Comparison of ENCODE assay signal across 1 cellular context in the genomic region with DNA sequence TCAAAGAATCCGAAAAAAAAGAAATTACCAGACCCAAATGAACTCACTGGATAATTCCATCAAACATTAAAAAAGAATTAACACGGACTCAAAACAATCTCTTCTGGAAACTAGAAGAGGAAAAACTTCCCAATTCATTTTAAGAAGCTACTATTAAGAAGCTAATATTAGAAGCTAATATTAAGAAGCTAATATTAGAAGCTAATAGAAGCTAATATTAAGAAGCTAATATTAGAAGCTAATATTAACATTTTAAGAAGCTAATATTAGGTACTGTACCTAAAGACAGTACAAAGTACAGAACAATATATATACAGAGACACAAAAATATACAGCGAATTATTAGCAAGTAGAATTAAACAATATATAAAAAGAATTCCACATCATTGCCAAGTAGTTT.
TF ChIP-seq lines count a peak whose summit lies in the region.

No MANE protein-coding gene starts in this region.

TF ChIP-seq in K562, 482 proteins besides CTCF, POLR2A, EP300 and RAD21 (continued from another document and continues in another):
- TF ChIP-seq TCF7L2 (IDR thresholded peaks at IDR 0.05; ENCODE audit: low read depth, low read length) = no peak
- TF ChIP-seq HEY1 (CRISPR knock-in tag; IDR thresholded peaks at IDR 0.05; ENCODE audit: borderline replicate concordance) = no peak
- TF ChIP-seq, protein P1, sequence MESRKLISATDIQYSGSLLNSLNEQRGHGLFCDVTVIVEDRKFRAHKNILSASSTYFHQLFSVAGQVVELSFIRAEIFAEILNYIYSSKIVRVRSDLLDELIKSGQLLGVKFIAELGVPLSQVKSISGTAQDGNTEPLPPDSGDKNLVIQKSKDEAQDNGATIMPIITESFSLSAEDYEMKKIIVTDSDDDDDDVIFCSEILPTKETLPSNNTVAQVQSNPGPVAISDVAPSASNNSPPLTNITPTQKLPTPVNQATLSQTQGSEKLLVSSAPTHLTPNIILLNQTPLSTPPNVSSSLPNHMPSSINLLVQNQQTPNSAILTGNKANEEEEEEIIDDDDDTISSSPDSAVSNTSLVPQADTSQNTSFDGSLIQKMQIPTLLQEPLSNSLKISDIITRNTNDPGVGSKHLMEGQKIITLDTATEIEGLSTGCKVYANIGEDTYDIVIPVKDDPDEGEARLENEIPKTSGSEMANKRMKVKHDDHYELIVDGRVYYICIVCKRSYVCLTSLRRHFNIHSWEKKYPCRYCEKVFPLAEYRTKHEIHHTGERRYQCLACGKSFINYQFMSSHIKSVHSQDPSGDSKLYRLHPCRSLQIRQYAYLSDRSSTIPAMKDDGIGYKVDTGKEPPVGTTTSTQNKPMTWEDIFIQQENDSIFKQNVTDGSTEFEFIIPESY (CRISPR knock-in tag; IDR thresholded peaks at IDR 0.05) = peak; percentile 81
- TF ChIP-seq, protein P2, sequence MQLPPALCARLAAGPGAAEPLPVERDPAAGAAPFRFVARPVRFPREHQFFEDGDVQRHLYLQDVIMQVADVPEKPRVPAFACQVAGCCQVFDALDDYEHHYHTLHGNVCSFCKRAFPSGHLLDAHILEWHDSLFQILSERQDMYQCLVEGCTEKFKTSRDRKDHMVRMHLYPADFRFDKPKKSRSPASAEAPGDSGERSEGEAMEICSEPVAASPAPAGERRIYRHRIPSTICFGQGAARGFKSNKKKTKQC (CRISPR knock-in tag; IDR thresholded peaks at IDR 0.05) = no peak
- TF ChIP-seq ZNF282 (CRISPR knock-in tag; IDR thresholded peaks at IDR 0.05) = no peak
- peak in 1 of 2 experiments; percentile 99; a peak in 2 of 4 replicates for TF ChIP-seq MCM7 (IDR thresholded peaks at IDR 0.05)
- TF ChIP-seq RBM17 (IDR thresholded peaks at IDR 0.05; ENCODE audit: borderline replicate concordance, low read depth, low read length) = no peak
- TF ChIP-seq ZNF586 (CRISPR knock-in tag; conservative IDR thresholded peaks at IDR 0.05) = no peak
- no peak for TF ChIP-seq ZNF830 (CRISPR knock-in tag; IDR thresholded peaks at IDR 0.05)
- TF ChIP-seq, protein P3, sequence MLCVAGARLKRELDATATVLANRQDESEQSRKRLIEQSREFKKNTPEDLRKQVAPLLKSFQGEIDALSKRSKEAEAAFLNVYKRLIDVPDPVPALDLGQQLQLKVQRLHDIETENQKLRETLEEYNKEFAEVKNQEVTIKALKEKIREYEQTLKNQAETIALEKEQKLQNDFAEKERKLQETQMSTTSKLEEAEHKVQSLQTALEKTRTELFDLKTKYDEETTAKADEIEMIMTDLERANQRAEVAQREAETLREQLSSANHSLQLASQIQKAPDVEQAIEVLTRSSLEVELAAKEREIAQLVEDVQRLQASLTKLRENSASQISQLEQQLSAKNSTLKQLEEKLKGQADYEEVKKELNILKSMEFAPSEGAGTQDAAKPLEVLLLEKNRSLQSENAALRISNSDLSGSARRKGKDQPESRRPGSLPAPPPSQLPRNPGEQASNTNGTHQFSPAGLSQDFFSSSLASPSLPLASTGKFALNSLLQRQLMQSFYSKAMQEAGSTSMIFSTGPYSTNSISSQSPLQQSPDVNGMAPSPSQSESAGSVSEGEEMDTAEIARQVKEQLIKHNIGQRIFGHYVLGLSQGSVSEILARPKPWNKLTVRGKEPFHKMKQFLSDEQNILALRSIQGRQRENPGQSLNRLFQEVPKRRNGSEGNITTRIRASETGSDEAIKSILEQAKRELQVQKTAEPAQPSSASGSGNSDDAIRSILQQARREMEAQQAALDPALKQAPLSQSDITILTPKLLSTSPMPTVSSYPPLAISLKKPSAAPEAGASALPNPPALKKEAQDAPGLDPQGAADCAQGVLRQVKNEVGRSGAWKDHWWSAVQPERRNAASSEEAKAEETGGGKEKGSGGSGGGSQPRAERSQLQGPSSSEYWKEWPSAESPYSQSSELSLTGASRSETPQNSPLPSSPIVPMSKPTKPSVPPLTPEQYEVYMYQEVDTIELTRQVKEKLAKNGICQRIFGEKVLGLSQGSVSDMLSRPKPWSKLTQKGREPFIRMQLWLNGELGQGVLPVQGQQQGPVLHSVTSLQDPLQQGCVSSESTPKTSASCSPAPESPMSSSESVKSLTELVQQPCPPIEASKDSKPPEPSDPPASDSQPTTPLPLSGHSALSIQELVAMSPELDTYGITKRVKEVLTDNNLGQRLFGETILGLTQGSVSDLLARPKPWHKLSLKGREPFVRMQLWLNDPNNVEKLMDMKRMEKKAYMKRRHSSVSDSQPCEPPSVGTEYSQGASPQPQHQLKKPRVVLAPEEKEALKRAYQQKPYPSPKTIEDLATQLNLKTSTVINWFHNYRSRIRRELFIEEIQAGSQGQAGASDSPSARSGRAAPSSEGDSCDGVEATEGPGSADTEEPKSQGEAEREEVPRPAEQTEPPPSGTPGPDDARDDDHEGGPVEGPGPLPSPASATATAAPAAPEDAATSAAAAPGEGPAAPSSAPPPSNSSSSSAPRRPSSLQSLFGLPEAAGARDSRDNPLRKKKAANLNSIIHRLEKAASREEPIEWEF (CRISPR knock-in tag; IDR thresholded peaks at IDR 0.05) = no peak
- TF ChIP-seq PURB (CRISPR knock-in tag; IDR thresholded peaks at IDR 0.05; ENCODE audit: low read depth) = no peak
- no peak for TF ChIP-seq OTX1 (CRISPR knock-in tag; IDR thresholded peaks at IDR 0.05)
- no peak for TF ChIP-seq NCOA6 (IDR thresholded peaks at IDR 0.05)
- no peak for TF ChIP-seq ZNF124 (CRISPR knock-in tag; IDR thresholded peaks at IDR 0.05)
- TF ChIP-seq, protein P4, sequence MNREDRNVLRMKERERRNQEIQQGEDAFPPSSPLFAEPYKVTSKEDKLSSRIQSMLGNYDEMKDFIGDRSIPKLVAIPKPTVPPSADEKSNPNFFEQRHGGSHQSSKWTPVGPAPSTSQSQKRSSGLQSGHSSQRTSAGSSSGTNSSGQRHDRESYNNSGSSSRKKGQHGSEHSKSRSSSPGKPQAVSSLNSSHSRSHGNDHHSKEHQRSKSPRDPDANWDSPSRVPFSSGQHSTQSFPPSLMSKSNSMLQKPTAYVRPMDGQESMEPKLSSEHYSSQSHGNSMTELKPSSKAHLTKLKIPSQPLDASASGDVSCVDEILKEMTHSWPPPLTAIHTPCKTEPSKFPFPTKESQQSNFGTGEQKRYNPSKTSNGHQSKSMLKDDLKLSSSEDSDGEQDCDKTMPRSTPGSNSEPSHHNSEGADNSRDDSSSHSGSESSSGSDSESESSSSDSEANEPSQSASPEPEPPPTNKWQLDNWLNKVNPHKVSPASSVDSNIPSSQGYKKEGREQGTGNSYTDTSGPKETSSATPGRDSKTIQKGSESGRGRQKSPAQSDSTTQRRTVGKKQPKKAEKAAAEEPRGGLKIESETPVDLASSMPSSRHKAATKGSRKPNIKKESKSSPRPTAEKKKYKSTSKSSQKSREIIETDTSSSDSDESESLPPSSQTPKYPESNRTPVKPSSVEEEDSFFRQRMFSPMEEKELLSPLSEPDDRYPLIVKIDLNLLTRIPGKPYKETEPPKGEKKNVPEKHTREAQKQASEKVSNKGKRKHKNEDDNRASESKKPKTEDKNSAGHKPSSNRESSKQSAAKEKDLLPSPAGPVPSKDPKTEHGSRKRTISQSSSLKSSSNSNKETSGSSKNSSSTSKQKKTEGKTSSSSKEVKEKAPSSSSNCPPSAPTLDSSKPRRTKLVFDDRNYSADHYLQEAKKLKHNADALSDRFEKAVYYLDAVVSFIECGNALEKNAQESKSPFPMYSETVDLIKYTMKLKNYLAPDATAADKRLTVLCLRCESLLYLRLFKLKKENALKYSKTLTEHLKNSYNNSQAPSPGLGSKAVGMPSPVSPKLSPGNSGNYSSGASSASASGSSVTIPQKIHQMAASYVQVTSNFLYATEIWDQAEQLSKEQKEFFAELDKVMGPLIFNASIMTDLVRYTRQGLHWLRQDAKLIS (CRISPR knock-in tag; IDR thresholded peaks at IDR 0.05) = no peak
- TF ChIP-seq TAF15 (IDR thresholded peaks at IDR 0.05; ENCODE audit: low read depth, low read length) = no peak
- TF ChIP-seq ESRRB (CRISPR knock-in tag; IDR thresholded peaks at IDR 0.05; ENCODE audit: borderline replicate concordance) = no peak
- no peak for TF ChIP-seq POLR2B (IDR thresholded peaks at IDR 0.05; ENCODE audit: low read depth, partially characterized antibody)
- TF ChIP-seq SMARCB1 (IDR thresholded peaks at IDR 0.05; ENCODE audit: insufficient read length, low read depth) = no peak
- peak; percentile 45; the same call in 1 of the 2 replicates for TF ChIP-seq ZFX (CRISPR knock-in tag; IDR thresholded peaks at IDR 0.05)
- TF ChIP-seq, protein P5, sequence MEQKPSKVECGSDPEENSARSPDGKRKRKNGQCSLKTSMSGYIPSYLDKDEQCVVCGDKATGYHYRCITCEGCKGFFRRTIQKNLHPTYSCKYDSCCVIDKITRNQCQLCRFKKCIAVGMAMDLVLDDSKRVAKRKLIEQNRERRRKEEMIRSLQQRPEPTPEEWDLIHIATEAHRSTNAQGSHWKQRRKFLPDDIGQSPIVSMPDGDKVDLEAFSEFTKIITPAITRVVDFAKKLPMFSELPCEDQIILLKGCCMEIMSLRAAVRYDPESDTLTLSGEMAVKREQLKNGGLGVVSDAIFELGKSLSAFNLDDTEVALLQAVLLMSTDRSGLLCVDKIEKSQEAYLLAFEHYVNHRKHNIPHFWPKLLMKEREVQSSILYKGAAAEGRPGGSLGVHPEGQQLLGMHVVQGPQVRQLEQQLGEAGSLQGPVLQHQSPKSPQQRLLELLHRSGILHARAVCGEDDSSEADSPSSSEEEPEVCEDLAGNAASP (IDR thresholded peaks at IDR 0.05) = no peak
- TF ChIP-seq SAFB (IDR thresholded peaks at IDR 0.05; ENCODE audit: borderline replicate concordance, low read depth, low read length) = no peak
- no peak for TF ChIP-seq CHD1 (IDR thresholded peaks at IDR 0.05; ENCODE audit: low read length)
- TF ChIP-seq SUPT5H (IDR thresholded peaks at IDR 0.05) = no peak
- TF ChIP-seq, protein P6, sequence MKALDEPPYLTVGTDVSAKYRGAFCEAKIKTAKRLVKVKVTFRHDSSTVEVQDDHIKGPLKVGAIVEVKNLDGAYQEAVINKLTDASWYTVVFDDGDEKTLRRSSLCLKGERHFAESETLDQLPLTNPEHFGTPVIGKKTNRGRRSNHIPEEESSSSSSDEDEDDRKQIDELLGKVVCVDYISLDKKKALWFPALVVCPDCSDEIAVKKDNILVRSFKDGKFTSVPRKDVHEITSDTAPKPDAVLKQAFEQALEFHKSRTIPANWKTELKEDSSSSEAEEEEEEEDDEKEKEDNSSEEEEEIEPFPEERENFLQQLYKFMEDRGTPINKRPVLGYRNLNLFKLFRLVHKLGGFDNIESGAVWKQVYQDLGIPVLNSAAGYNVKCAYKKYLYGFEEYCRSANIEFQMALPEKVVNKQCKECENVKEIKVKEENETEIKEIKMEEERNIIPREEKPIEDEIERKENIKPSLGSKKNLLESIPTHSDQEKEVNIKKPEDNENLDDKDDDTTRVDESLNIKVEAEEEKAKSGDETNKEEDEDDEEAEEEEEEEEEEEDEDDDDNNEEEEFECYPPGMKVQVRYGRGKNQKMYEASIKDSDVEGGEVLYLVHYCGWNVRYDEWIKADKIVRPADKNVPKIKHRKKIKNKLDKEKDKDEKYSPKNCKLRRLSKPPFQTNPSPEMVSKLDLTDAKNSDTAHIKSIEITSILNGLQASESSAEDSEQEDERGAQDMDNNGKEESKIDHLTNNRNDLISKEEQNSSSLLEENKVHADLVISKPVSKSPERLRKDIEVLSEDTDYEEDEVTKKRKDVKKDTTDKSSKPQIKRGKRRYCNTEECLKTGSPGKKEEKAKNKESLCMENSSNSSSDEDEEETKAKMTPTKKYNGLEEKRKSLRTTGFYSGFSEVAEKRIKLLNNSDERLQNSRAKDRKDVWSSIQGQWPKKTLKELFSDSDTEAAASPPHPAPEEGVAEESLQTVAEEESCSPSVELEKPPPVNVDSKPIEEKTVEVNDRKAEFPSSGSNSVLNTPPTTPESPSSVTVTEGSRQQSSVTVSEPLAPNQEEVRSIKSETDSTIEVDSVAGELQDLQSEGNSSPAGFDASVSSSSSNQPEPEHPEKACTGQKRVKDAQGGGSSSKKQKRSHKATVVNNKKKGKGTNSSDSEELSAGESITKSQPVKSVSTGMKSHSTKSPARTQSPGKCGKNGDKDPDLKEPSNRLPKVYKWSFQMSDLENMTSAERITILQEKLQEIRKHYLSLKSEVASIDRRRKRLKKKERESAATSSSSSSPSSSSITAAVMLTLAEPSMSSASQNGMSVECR (CRISPR knock-in tag; IDR thresholded peaks at IDR 0.05) = no peak
- TF ChIP-seq, protein P7, sequence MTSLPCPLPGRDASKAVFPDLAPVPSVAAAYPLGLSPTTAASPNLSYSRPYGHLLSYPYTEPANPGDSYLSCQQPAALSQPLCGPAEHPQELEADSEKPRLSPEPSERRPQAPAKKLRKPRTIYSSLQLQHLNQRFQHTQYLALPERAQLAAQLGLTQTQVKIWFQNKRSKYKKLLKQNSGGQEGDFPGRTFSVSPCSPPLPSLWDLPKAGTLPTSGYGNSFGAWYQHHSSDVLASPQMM (CRISPR knock-in tag; IDR thresholded peaks at IDR 0.05) = no peak
- TF ChIP-seq ETV6 (IDR thresholded peaks at IDR 0.05; ENCODE audit: borderline replicate concordance in 1 of 2, low read depth in 2 of 2, low read length in 1 of 2) = no peak
- TF ChIP-seq ETV6 (CRISPR knock-in tag; IDR thresholded peaks at IDR 0.05; ENCODE audit: borderline replicate concordance) = peak; percentile 98
- TF ChIP-seq, protein P8, sequence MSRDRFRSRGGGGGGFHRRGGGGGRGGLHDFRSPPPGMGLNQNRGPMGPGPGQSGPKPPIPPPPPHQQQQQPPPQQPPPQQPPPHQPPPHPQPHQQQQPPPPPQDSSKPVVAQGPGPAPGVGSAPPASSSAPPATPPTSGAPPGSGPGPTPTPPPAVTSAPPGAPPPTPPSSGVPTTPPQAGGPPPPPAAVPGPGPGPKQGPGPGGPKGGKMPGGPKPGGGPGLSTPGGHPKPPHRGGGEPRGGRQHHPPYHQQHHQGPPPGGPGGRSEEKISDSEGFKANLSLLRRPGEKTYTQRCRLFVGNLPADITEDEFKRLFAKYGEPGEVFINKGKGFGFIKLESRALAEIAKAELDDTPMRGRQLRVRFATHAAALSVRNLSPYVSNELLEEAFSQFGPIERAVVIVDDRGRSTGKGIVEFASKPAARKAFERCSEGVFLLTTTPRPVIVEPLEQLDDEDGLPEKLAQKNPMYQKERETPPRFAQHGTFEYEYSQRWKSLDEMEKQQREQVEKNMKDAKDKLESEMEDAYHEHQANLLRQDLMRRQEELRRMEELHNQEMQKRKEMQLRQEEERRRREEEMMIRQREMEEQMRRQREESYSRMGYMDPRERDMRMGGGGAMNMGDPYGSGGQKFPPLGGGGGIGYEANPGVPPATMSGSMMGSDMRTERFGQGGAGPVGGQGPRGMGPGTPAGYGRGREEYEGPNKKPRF (IDR thresholded peaks at IDR 0.05; ENCODE audit: low read depth, low read length) = no peak
- TF ChIP-seq ZNF212 (CRISPR knock-in tag; IDR thresholded peaks at IDR 0.05) = no peak
